Comparison of ENCODE assay signal across 16 cellular contexts in genomic region chr2:190158798-190159434, GRCh38.
DNase-seq lines count a peak whose midpoint lies in the region; ATAC-seq, FAIRE-seq and TF ChIP-seq lines count a peak whose summit lies in the region.
"Had no signal": no experiment of that assay in that cellular context is flagged by ENCODE, and none has a peak within 500 bp of the region (broad histone marks: within the 10 kb centered on the region; RNA-seq: fewer than 3 reads in every experiment).

No MANE protein-coding gene starts in this region.

- H2BK12ac ChIP-seq in H1 (ENCODE audit: low read depth, low read length): no peak overlapping the region

- no peak for FAIRE-seq in H1 (lab: Jason Lieb, UNC)
- FAIRE-seq: small intestine had no signal

- no peak overlapping the region for H3K14ac ChIP-seq in H1 (ENCODE audit: insufficient read length)

- H2BK20ac ChIP-seq in H1 (ENCODE audit: low read length): no peak overlapping the region

- H3K9ac ChIP-seq in H1 (replicated peaks in 1 of 4; ENCODE audit: extremely low read depth in 1 of 4, low read depth in 3 of 4, low read length in 3 of 4): no peak overlapping the region
- H3K9ac ChIP-seq: BLaER1 had no signal

- H2AK5ac ChIP-seq in H1 (ENCODE audit: low read depth, low read length): no peak overlapping the region

- H2BK5ac ChIP-seq in H1 (ENCODE audit: low read depth, low read length): no peak overlapping the region

- H3K27ac ChIP-seq in H1 (ENCODE audit: low read depth, low read length): no peak overlapping the region
- no peak overlapping the region for H3K27ac ChIP-seq in upper lobe of left lung
- H3K27ac ChIP-seq: 22Rv1, BLaER1 had no signal

- H3K79me2 ChIP-seq in H1 (ENCODE audit: control insufficient read depth in 1 of 2, insufficient read depth in 2 of 2, low read length in 2 of 2): no peaks in the 10 kb centered on the region

- TF ChIP-seq RAD21 in H1 (IDR thresholded peaks at IDR 0.05 in 1 of 2, conservative IDR thresholded peaks at IDR 0.05 in 1 of 2; ENCODE audit: low read depth in 2 of 2, low read length in 2 of 2): no peak

- no peak overlapping the region for H4K8ac ChIP-seq in H1 (ENCODE audit: extremely low read depth, insufficient read depth, low read length)

- H3K4me1 ChIP-seq in H1 (replicated peaks in 1 of 4; ENCODE audit: control insufficient read depth in 3 of 4, insufficient read depth in 4 of 4, low read length in 3 of 4): no peaks in the 10 kb centered on the region; a peak in 2 of 7 replicates
- no peaks in the 10 kb centered on the region for H3K4me1 ChIP-seq in upper lobe of left lung
- H3K4me1 ChIP-seq: BLaER1 had no signal

- TF ChIP-seq POLR2A in H1 (IDR thresholded peaks at IDR 0.05; ENCODE audit: control extremely low read depth in 1 of 2, low read depth in 2 of 2, low read length in 2 of 2) (no peak), upper lobe of left lung (IDR thresholded peaks at IDR 0.05) (no peak)

- H3K9me3 ChIP-seq in H1 (ENCODE audit: insufficient read depth in 2 of 2, low read depth in 1 of 2, low read length in 1 of 2) (no peaks in the 10 kb centered on the region), upper lobe of left lung (no peaks in the 10 kb centered on the region)
- H3K9me3 ChIP-seq: BLaER1 had no signal

- TF ChIP-seq EP300 in H1 (IDR thresholded peaks at IDR 0.05; ENCODE audit: borderline replicate concordance in 1 of 2, low read depth in 2 of 2, low read length in 2 of 2) (no peak), upper lobe of left lung (IDR thresholded peaks at IDR 0.05) (no peak)

- DNase-seq in NCI-H82 (lab: John Stamatoyannopoulos, UW) (peak; percentile 32), NCI-H82 treated with DMSO at 0.1 percent for 48 hours (lab: John Stamatoyannopoulos, UW; ENCODE audit: unreplicated experiment) (no peak), H1 (ENCODE audit: low read depth in 1 of 2, low spot score in 2 of 2) (no peak), medulla oblongata (ENCODE audit: extremely low spot score) (peak; percentile 17), upper lobe of left lung (no peak), hippocampal formation (lab: John Stamatoyannopoulos, UW) (no peak)
- no peak for DNase-seq in activated CD4-positive, CD25-positive, alpha-beta regulatory T cell (lab: John Stamatoyannopoulos, UW)
- DNase-seq: activated CD4-positive, alpha-beta memory T cell treated with anti-CD3 and anti-CD28 coated beads, Interleukin-2, amount 10 ng/mL, durations not matched to agents 7 days and 5 days; activated T-cell treated with anti-CD3 and anti-CD28 coated beads, Interleukin-2, amount 50 U/mL, for 4 hours; NCI-H2029 treated with DMSO at 0.1 percent for 48 hours; NCI-H526 treated with DMSO at 0.1 percent for 48 hours; occipital lobe; small intestine had no signal

- TF ChIP-seq CTCF in H1 (IDR thresholded peaks at IDR 0.05; ENCODE audit: control extremely low read depth in 1 of 3, insufficient read depth in 1 of 3, low read depth in 1 of 3, low read length in 3 of 3) (no peak), upper lobe of left lung (IDR thresholded peaks at IDR 0.05) (no peak)

- peak overlapping the region; percentile 99; the same call in 1 of the 2 replicates for H2AFZ ChIP-seq in H1 (ENCODE audit: low read length)

- H3K79me1 ChIP-seq in H1 (ENCODE audit: low read depth, low read length): no peaks in the 10 kb centered on the region

- POLR2A ChIA-PET in H1 (lab: Charles Lee; ENCODE audit: partially characterized antibody): no interaction called here

- H3K4me3 ChIP-seq in H1 (ENCODE audit: extremely low read depth in 1 of 4, insufficient read depth in 2 of 4, low read depth in 3 of 4, low read length in 4 of 4) (no peak overlapping the region), upper lobe of left lung (no peak overlapping the region)
- H3K4me3 ChIP-seq: BLaER1 had no signal

- H2BK15ac ChIP-seq in H1 (ENCODE audit: low read length): no peak overlapping the region

- no peaks in the 10 kb centered on the region for H4K20me1 ChIP-seq in H1 (replicated peaks in 1 of 2; ENCODE audit: control insufficient read depth in 1 of 2, insufficient read depth in 2 of 2, low read length in 2 of 2)
- H4K20me1 ChIP-seq: BLaER1 had no signal

- H3K23ac ChIP-seq in H1 (ENCODE audit: insufficient read length): no peak overlapping the region

- H3K4ac ChIP-seq in H1 (replicated peaks; ENCODE audit: insufficient read length, low read depth, low read length): no peak overlapping the region

- H3K36me3 ChIP-seq in H1 (ENCODE audit: control insufficient read depth in 2 of 4, insufficient read depth in 4 of 4, low read length in 3 of 4): no peaks in the 10 kb centered on the region
- no peaks in the 10 kb centered on the region for H3K36me3 ChIP-seq in upper lobe of left lung
- H3K36me3 ChIP-seq: BLaER1 had no signal

- H2BK120ac ChIP-seq in H1 (replicated peaks; ENCODE audit: low read depth, low read length): no peak overlapping the region

- H3K23me2 ChIP-seq in H1 (ENCODE audit: low read depth, low read length): no peaks in the 10 kb centered on the region

- no peak overlapping the region for H4K91ac ChIP-seq in H1 (replicated peaks; ENCODE audit: insufficient read length, low read length)

- no peaks in the 10 kb centered on the region for H3K27me3 ChIP-seq in H1 (replicated peaks in 1 of 4; ENCODE audit: control insufficient read depth in 3 of 4, extremely low read depth in 1 of 4, insufficient read depth in 3 of 4, low read length in 3 of 4)
- no peaks in the 10 kb centered on the region for H3K27me3 ChIP-seq in upper lobe of left lung
- H3K27me3 ChIP-seq: BLaER1 had no signal

- H4K5ac ChIP-seq in H1 (ENCODE audit: insufficient read length, low read depth, low read length): no peak overlapping the region

- no peak overlapping the region for H3K18ac ChIP-seq in H1 (ENCODE audit: extremely low read depth, low read length)

- CTCF ChIA-PET in H1 (lab: Charles Lee; ENCODE audit: partially characterized antibody): interaction anchor here (1.1 to 1.4 kb wide), 3 partner anchors 61 to 75 kb away, joined by 3 to 4 read pairs (median 3); no protein-coding TSS in a partner anchor

- no peak overlapping the region for H3K56ac ChIP-seq in H1 (replicated peaks; ENCODE audit: insufficient read length, low read depth, low read length)

- WGBS in H1 (ENCODE audit: extremely low coverage in 1 of 2, insufficient coverage in 1 of 2, insufficient read length in 1 of 2, insufficient replicate concordance in 2 of 2, low coverage in 1 of 2, low lambda C conversion rate in 2 of 2, missing lambda C conversion rate in 1 of 2), 2 experiments: 78% methylated on average over 3 of the region's 3 CpGs; no CpG with 5 or more reads in 1 of the 2 experiments
- 90 to 91% methylated on average over 3 of the region's 3 CpGs for WGBS in upper lobe of left lung, 2 donors

- H3K4me2 ChIP-seq in H1 (ENCODE audit: insufficient read depth in 1 of 2, low read depth in 2 of 2, low read length in 2 of 2): no peak overlapping the region
- H3K4me2 ChIP-seq: BLaER1 had no signal

- peak; percentile 26 to 41 for ATAC-seq in upper lobe of left lung (ENCODE audit: low FRiP score in 2 of 2)
- no peak for ATAC-seq in GM19324 (IDR thresholded peaks at IDR 0.05; ENCODE audit: low FRiP score, unreplicated experiment)
- ATAC-seq: activated T-cell treated with anti-CD3 and anti-CD28 coated beads, Interleukin-2, amount 50 U/mL, for 4 hours had no signal

TF ChIP-seq in H1, 55 proteins besides CTCF, POLR2A, EP300 and RAD21 (continues in another document):
- TF ChIP-seq TEAD4 (IDR thresholded peaks at IDR 0.05; ENCODE audit: low read depth, low read length) (no peak), GABPA (IDR thresholded peaks at IDR 0.05; ENCODE audit: borderline replicate concordance, insufficient read depth, low read length) (no peak), RXRA (IDR thresholded peaks at IDR 0.05; ENCODE audit: insufficient read depth, low read depth, low read length) (no peak), NRF1 (IDR thresholded peaks at IDR 0.05; ENCODE audit: low read depth, low read length) (no peak), POLR2AphosphoS5 (IDR thresholded peaks at IDR 0.05; ENCODE audit: low read depth, low read length) (no peak)

Comparison
In these comparisons a context has a peak if more than half of its experiments do, and no peak if none do; other contexts are left out.
1. DNase-seq: peak in NCI-H82 (single experiment) and medulla oblongata (single experiment); none in NCI-H82 treated with DMSO at 0.1 percent for 48 hours (single experiment), H1 (0 of 2), upper lobe of left lung (0 of 2), activated CD4-positive, CD25-positive, alpha-beta regulatory T cell (0 of 4) and hippocampal formation (0 of 2).